28 cellular contexts compared by ENCODE assay signal in genomic region chr20:11794525-11794924, GRCh38.
"Had no signal": no experiment of that assay in that cellular context is flagged by ENCODE, and none has a peak within 500 bp of the region (broad histone marks: within the 10 kb centered on the region; RNA-seq: fewer than 3 reads in every experiment).

No MANE protein-coding gene starts in this region.

- H3K79me2 ChIP-seq: parathyroid adenoma had no signal

- H3K4me1 ChIP-seq: neural progenitor cell, psoas muscle, suprapubic skin, testis, tibial artery, upper lobe of right lung, uterus had no signal

- H3K36me3 ChIP-seq: neural progenitor cell, ovary, suprapubic skin, tibial artery, transverse colon, upper lobe of right lung, uterus had no signal

- DNase-seq: naive thymus-derived CD4-positive, alpha-beta T cell; natural killer cell; occipital lobe; ovary; posterior cingulate gyrus; psoas muscle; right cardiac atrium; stimulated activated CD4-positive, alpha-beta T cell treated with anti-CD3 and anti-CD28 coated beads, Interleukin-15, amount 100 ng/mL, for 24 hours; stimulated activated CD4-positive, alpha-beta T cell treated with anti-CD3 and anti-CD28 coated beads, Interleukin-4, amount 100 ng/mL, for 1 hour; stimulated activated CD4-positive, alpha-beta T cell treated with anti-CD3 and anti-CD28 coated beads, Interleukin-4, amount 100 ng/mL, for 4 hours; stimulated activated CD8-positive, alpha-beta memory T cell treated with anti-CD3 and anti-CD28 coated beads, Interleukin-4, amount 100 ng/mL, for 48 hours; stimulated activated naive CD4-positive, alpha-beta T cell; stimulated activated naive CD8-positive, alpha-beta T cell treated with anti-CD3 and anti-CD28 coated beads, Interleukin-15, amount 100 ng/mL, for 72 hours; stimulated activated naive CD8-positive, alpha-beta T cell treated with anti-CD3 and anti-CD28 coated beads, Interleukin-15, Interleukin-2, amounts not matched to agents 100 U/mL and 50 U/mL, for 24 hours; substantia nigra; testis; tibial artery; transverse colon; upper lobe of right lung; uterus had no signal

- H3K9me3 Mint-ChIP-seq: neural progenitor cell had no signal

- H3K9ac ChIP-seq: neural progenitor cell, parathyroid adenoma had no signal

- H3K4me3 Mint-ChIP-seq: naive thymus-derived CD4-positive, alpha-beta T cell; natural killer cell; nephron; neural progenitor cell; stimulated activated memory B cell treated with anti-CD40 and anti-IgM and Interleukin-4, amounts not matched to agents 10 μg/mL and 1 μg/mL and 100 μg/mL, for 72 hours; stimulated activated naive CD8-positive, alpha-beta T cell treated with anti-CD3 and anti-CD28 coated beads, Interleukin-15, amount 100 ng/mL, for 72 hours had no signal

- H3K27me3 Mint-ChIP-seq: progenitor cell of endocrine pancreas; stimulated activated memory B cell treated with anti-CD40 and anti-IgM and Interleukin-4, amounts not matched to agents 10 μg/mL and 1 μg/mL and 100 μg/mL, for 72 hours; stimulated activated naive CD8-positive, alpha-beta T cell treated with anti-CD3 and anti-CD28 coated beads, Interleukin-15, amount 100 ng/mL, for 72 hours had no signal

- H3K9me3 ChIP-seq: ovary, psoas muscle, suprapubic skin, testis, tibial artery, transverse colon, upper lobe of right lung, uterus had no signal

- H3K4me1 Mint-ChIP-seq: naive thymus-derived CD4-positive, alpha-beta T cell; stimulated activated memory B cell treated with anti-CD40 and anti-IgM and Interleukin-4, amounts not matched to agents 10 μg/mL and 1 μg/mL and 100 μg/mL, for 72 hours; stimulated activated naive CD8-positive, alpha-beta T cell treated with anti-CD3 and anti-CD28 coated beads, Interleukin-15, amount 100 ng/mL, for 72 hours had no signal

- H3K36me3 Mint-ChIP-seq: natural killer cell; neural progenitor cell; stimulated activated memory B cell treated with anti-CD40 and anti-IgM and Interleukin-4, amounts not matched to agents 10 μg/mL and 1 μg/mL and 100 μg/mL, for 72 hours had no signal

- H3K4me3 ChIP-seq: neural progenitor cell, ovary, psoas muscle, skin epidermis, suprapubic skin, testis, tibial artery, transverse colon, upper lobe of right lung, uterus had no signal

- H2AFZ ChIP-seq: neural progenitor cell, parathyroid adenoma had no signal

- H3K4me2 ChIP-seq: neural progenitor cell had no signal

- H3K27ac ChIP-seq: neural progenitor cell, ovary, parathyroid adenoma, psoas muscle, skin epidermis, suprapubic skin, testis, tibial artery, transverse colon, upper lobe of right lung, uterus had no signal

- ATAC-seq: naive thymus-derived CD4-positive, alpha-beta T cell; natural killer cell; psoas muscle; right cardiac atrium; sciatic nerve; stimulated activated memory B cell treated with anti-CD40 and anti-IgM and Interleukin-4, amounts not matched to agents 10 μg/mL and 1 μg/mL and 100 μg/mL, for 72 hours; stimulated activated naive CD8-positive, alpha-beta T cell treated with anti-CD3 and anti-CD28 coated beads, Interleukin-15, amount 100 ng/mL, for 72 hours; stimulated activated naive CD8-positive, alpha-beta T cell treated with anti-CD3 and anti-CD28 coated beads, Interleukin-15, Interleukin-2, amounts not matched to agents 100 U/mL and 50 U/mL, for 24 hours; upper lobe of right lung had no signal

- H3K27me3 ChIP-seq: ovary, suprapubic skin, testis, tibial artery, transverse colon, upper lobe of right lung, uterus had no signal

- H3K27ac Mint-ChIP-seq: naive thymus-derived CD4-positive, alpha-beta T cell; natural killer cell; nephron; neural progenitor cell; progenitor cell of endocrine pancreas; stimulated activated memory B cell treated with anti-CD40 and anti-IgM and Interleukin-4, amounts not matched to agents 10 μg/mL and 1 μg/mL and 100 μg/mL, for 72 hours; stimulated activated naive CD8-positive, alpha-beta T cell treated with anti-CD3 and anti-CD28 coated beads, Interleukin-15, amount 100 ng/mL, for 72 hours had no signal
